ENCODE assay signal across 1 cellular context in the genomic region with DNA sequence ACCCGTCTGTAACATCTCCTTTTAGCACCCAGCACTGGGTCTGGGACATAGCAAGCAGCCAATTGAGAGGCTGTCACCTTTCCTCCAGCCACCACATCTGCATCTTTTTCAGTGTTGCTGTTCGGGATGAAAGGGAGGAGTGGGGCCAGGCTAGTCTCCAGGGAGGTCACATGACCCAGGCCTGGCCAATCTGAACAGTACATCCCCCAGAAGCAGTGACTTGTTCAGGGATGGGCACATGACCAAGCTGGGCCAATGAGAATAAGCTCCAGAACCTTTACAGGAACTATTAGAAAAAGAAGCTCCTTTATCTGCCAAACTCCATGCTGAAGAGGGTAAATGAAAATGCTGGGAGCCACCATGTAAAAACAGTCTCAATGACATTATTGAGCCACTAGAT.
TF ChIP-seq lines count a peak whose summit lies in the region.

No MANE protein-coding gene starts in this region.

TF ChIP-seq in SK-N-SH treated with all-trans-retinoic acid at 6 μM for 48 hours, 23 proteins besides CTCF, POLR2A, EP300 and RAD21 (continued from another document):
- TF ChIP-seq, protein P1, sequence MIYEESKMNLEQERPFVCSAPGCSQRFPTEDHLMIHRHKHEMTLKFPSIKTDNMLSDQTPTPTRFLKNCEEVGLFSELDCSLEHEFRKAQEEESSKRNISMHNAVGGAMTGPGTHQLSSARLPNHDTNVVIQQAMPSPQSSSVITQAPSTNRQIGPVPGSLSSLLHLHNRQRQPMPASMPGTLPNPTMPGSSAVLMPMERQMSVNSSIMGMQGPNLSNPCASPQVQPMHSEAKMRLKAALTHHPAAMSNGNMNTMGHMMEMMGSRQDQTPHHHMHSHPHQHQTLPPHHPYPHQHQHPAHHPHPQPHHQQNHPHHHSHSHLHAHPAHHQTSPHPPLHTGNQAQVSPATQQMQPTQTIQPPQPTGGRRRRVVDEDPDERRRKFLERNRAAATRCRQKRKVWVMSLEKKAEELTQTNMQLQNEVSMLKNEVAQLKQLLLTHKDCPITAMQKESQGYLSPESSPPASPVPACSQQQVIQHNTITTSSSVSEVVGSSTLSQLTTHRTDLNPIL (CRISPR knock-in tag; IDR thresholded peaks at IDR 0.05; ENCODE audit: low read depth): no peak
